8 cellular contexts compared by ENCODE assay signal in genomic region chr11:59058120-59058917, GRCh38. TPM values are rescaled to one million over a fixed set of nuclear protein-coding genes. Genes with fewer than 3 reads are reported as not detected.
DNase-seq lines count a peak whose midpoint lies in the region; ATAC-seq and TF ChIP-seq lines count a peak whose summit lies in the region.
"Not testable (repeated sequence)": the region's sequence is repeated elsewhere in the genome, so short reads cannot be mapped to it uniquely, and the experiment has no call there.

No MANE protein-coding gene starts in this region.

- peak; percentile 84 for DNase-seq in DMS153 (lab: John Stamatoyannopoulos, UW)
- peak; percentile 75 for DNase-seq in HuH-7 (ENCODE audit: low spot score)
- peak; percentile 81 for DNase-seq in activated T-cell treated with anti-CD3 and anti-CD28 coated beads for 48 hours (ENCODE audit: low read depth)
- DNase-seq in esophagus squamous epithelium (lab: John Stamatoyannopoulos, UW): not testable (repeated sequence)
- DNase-seq in stimulated activated CD8-positive, alpha-beta memory T cell treated with anti-CD3 and anti-CD28 coated beads, Interleukin-4, amount 100 ng/mL, for 24 hours (ENCODE audit: low read depth): peak; percentile 68

- H3K9ac ChIP-seq in OCI-LY3 (ENCODE audit: low read length) (peak overlapping the region; percentile 39), mucosa of stomach (ENCODE audit: low read length) (peak overlapping the region; percentile 28)

- not testable (repeated sequence) for H3K79me2 ChIP-seq in OCI-LY3 (ENCODE audit: low read length)

- intact Hi-C loops in esophagus squamous epithelium (cut with DNase I): not testable (repeated sequence)

- H3K4me3 ChIP-seq in OCI-LY3 (ENCODE audit: low read length) (peak overlapping the region; percentile 79), esophagus squamous epithelium (peak overlapping the region; percentile 7 to 63 (median 40)), mucosa of stomach (ENCODE audit: low read length) (peak overlapping the region; percentile 41)

- TF ChIP-seq CTCF in OCI-LY3 (IDR thresholded peaks at IDR 0.05; ENCODE audit: low read depth, low read length) (peak; percentile 94), esophagus squamous epithelium (IDR thresholded peaks at IDR 0.05) (peak; percentile 60 to 96 (median 85))

- not testable (repeated sequence) for H4K20me1 ChIP-seq in OCI-LY3 (ENCODE audit: insufficient read depth, low read length)

- not testable (repeated sequence) for H3K27ac ChIP-seq in OCI-LY3 (ENCODE audit: low read length)
- H3K27ac ChIP-seq in esophagus squamous epithelium: peak overlapping the region in 1 of 4 donors; percentile 14

- not testable (repeated sequence) for H3K36me3 ChIP-seq in OCI-LY3 (replicated peaks; ENCODE audit: low read depth, low read length); esophagus squamous epithelium; mucosa of stomach (ENCODE audit: control insufficient read depth, insufficient read depth, low read length)

- peak overlapping the region; percentile 89 for H3K4me2 ChIP-seq in OCI-LY3 (ENCODE audit: low read length)

- ATAC-seq in GM21576 (IDR thresholded peaks at IDR 0.05; ENCODE audit: unreplicated experiment): peak; percentile 87

- peaks cover 12% of the 10 kb centered on the region for H3K27me3 ChIP-seq in OCI-LY3 (ENCODE audit: low read depth, low read length)
- peaks cover 0 to 45% (median 0%) of the 10 kb centered on the region in 4 donors for H3K27me3 ChIP-seq in esophagus squamous epithelium
- H3K27me3 ChIP-seq in mucosa of stomach (ENCODE audit: control insufficient read depth, insufficient read depth, low read length): peaks cover 19% of the 10 kb centered on the region

- not testable (repeated sequence) for H3K9me3 ChIP-seq in OCI-LY3 (ENCODE audit: insufficient read depth, low read length); esophagus squamous epithelium; mucosa of stomach (ENCODE audit: control insufficient read depth, low read length)

- peak overlapping the region; percentile 95 for H2AFZ ChIP-seq in OCI-LY3 (ENCODE audit: low read depth, low read length)

- 1 to 3% methylated on average over 16 to 21 of the region's 25 CpGs for WGBS in esophagus squamous epithelium, 2 donors

- not testable (repeated sequence) for H3K4me1 ChIP-seq in OCI-LY3 (ENCODE audit: low read length); esophagus squamous epithelium; mucosa of stomach (ENCODE audit: control insufficient read depth, insufficient read depth, low read length)

- not testable (repeated sequence) for TF ChIP-seq POLR2A in esophagus squamous epithelium (IDR thresholded peaks at IDR 0.05)

RNA-seq across cellular contexts. Expression of gene GLYATL1B, which starts 27.8 kb away (rescaled TPM):
- not detected for total RNA-seq in esophagus squamous epithelium

RNA-seq across cellular contexts. Expression of gene FAM111B, which starts 48.7 kb away (rescaled TPM):
- 10 to 100 TPM in 2 of 4 donors, 1 to 10 TPM in 2; 2.9 to 14.9 (median 8.0) TPM for total RNA-seq in esophagus squamous epithelium
